ENCODE assay signal across 17 cellular contexts in the genomic region with DNA sequence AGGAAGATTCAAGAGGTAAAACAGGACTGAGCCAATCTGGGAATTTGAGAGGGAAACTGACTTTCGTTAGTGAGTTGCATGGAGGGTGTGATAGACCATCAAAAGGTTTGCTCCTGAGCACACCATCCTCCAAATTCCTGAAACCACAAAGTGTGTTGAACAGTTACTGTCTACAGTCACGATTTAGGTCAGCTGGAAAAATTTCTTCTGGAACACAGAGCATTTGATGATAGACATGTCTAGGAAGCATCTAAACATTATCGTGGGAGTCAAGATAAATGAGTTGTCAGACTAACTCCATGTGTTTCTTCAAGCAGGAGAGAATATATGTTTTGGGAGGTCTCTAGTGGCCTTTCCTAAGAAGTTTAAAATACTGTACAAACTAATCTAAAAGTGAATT.
A peak's percentile ranks its signal among the peaks of the same experiment; 100 is the strongest.
DNase-seq lines count a peak whose midpoint lies in the region; ATAC-seq and TF ChIP-seq lines count a peak whose summit lies in the region.
"Had no signal": no experiment of that assay in that cellular context is flagged by ENCODE, and none has a peak within 500 bp of the region (broad histone marks: within the 10 kb centered on the region; RNA-seq: fewer than 3 reads in every experiment).

No MANE protein-coding gene starts in this region.

- H3K36me3 ChIP-seq in ACC112 (ENCODE audit: insufficient read depth, low read length) (no peaks in the 10 kb centered on the region), mammary epithelial cell (ENCODE audit: insufficient read depth, low read length) (no peaks in the 10 kb centered on the region), neutrophil (no peaks in the 10 kb centered on the region)

- no peak for ATAC-seq in GM21576 (IDR thresholded peaks at IDR 0.05; ENCODE audit: unreplicated experiment)
- ATAC-seq in stimulated activated naive CD8-positive, alpha-beta T cell treated with anti-CD3 and anti-CD28 coated beads, Interleukin-15, Interleukin-2, amounts not matched to agents 100 U/mL and 50 U/mL, for 24 hours, result no peak

- H3K27me3 ChIP-seq in ACC112 (ENCODE audit: insufficient read depth, low read length) (no peaks in the 10 kb centered on the region), mammary epithelial cell (ENCODE audit: insufficient read depth, low read length) (no peaks in the 10 kb centered on the region), neutrophil (no peaks in the 10 kb centered on the region)

- DNase-seq in M059J (ENCODE audit: low read depth) (peak; percentile 32), mammary epithelial cell (no peak), GDM1 (lab: John Stamatoyannopoulos, UW) (no peak), progenitor cell of endocrine pancreas (ENCODE audit: low spot score, unreplicated experiment) (no peak)
- DNase-seq in stimulated activated naive CD8-positive, alpha-beta T cell treated with anti-CD3 and anti-CD28 coated beads, Interleukin-15, Interleukin-2, amounts not matched to agents 100 U/mL and 50 U/mL, for 24 hours, result no peak
- DNase-seq: C1 segment of cervical spinal cord, H7, MM.1S, NCI-H1092, NCI-H1436 treated with DMSO at 0.1 percent for 48 hours, NCI-H2029, NCI-H526, SIG-M5 had no signal

- H3K4me1 Mint-ChIP-seq in progenitor cell of endocrine pancreas (ENCODE audit: low read depth), result peaks cover 3% of the 10 kb centered on the region

- no peak overlapping the region for H3K4me3 Mint-ChIP-seq in progenitor cell of endocrine pancreas (ENCODE audit: low read depth)

- no peaks in the 10 kb centered on the region for H4K20me1 ChIP-seq in mammary epithelial cell (ENCODE audit: insufficient read depth, low read length)

- TF ChIP-seq CTCF in mammary epithelial cell (conservative IDR thresholded peaks at IDR 0.05 in 1 of 2, IDR thresholded peaks at IDR 0.05 in 1 of 2; ENCODE audit: extremely low read depth in 1 of 2, insufficient read depth in 1 of 2, low read depth in 1 of 2, low read length in 2 of 2) (no peak), neutrophil (IDR thresholded peaks at IDR 0.05) (no peak), progenitor cell of endocrine pancreas (IDR thresholded peaks at IDR 0.05; ENCODE audit: unreplicated experiment) (no peak)

- H3K9me3 ChIP-seq in mammary epithelial cell (replicated peaks; ENCODE audit: insufficient read depth, low read length), result no peaks in the 10 kb centered on the region
- H3K9me3 ChIP-seq in neutrophil, result no peaks in the 10 kb centered on the region

- no peaks in the 10 kb centered on the region for H3K79me2 ChIP-seq in ACC112 (ENCODE audit: control insufficient read depth, insufficient read depth, low read length, unreplicated experiment)
- H3K79me2 ChIP-seq in mammary epithelial cell (ENCODE audit: insufficient read depth, low read length), result no peaks in the 10 kb centered on the region

- intact Hi-C loops in mammary epithelial cell (cut with micrococcal nuclease), result loop anchor here (1.0 to 5.0 kb wide), 2 partner anchors 149 to 172 kb away; no protein-coding TSS in a partner anchor

- H3K9ac ChIP-seq in mammary epithelial cell (ENCODE audit: insufficient read depth, low read length), result no peak overlapping the region

- dilution Hi-C loops in mammary epithelial cell (cut with HindIII; ENCODE audit: low sequenced_read_pairs), result no loop called here

- no peak overlapping the region for H2AFZ ChIP-seq in ACC112 (ENCODE audit: low read length, unreplicated experiment)
- H2AFZ ChIP-seq in mammary epithelial cell (ENCODE audit: low read depth, low read length), result no peak overlapping the region

- H3K4me1 ChIP-seq in ACC112 (ENCODE audit: control insufficient read depth, insufficient read depth, low read length, unreplicated experiment), result peaks cover 64% of the 10 kb centered on the region
- peaks cover 49% of the 10 kb centered on the region for H3K4me1 ChIP-seq in mammary epithelial cell (ENCODE audit: insufficient read depth, low read length)
- peaks cover 19 to 26% of the 10 kb centered on the region in 2 experiments for H3K4me1 ChIP-seq in neutrophil (ENCODE audit: control insufficient read depth in 1 of 2, insufficient read depth in 1 of 2, low read depth in 1 of 2, low read length in 1 of 2)

- H3K27ac ChIP-seq in ACC112 (ENCODE audit: low read depth, low read length) (peak overlapping the region; percentile 98), mammary epithelial cell (ENCODE audit: insufficient read depth, low read depth, low read length) (peak overlapping the region; percentile 49), neutrophil (peak overlapping the region; percentile 39)
- H3K27ac ChIP-seq: HL-60 had no signal

- in situ Hi-C loops in mammary epithelial cell (cut with MboI; ENCODE audit: low sequenced_read_pairs in 2 of 2), result no loop called here

- no TSS peak for BruUV-seq in mammary epithelial cell (replicated peaks; lab: Mats Ljungman, UMichigan)

- 90% methylated on average over 3 of the region's 3 CpGs for WGBS in mammary epithelial cell (ENCODE audit: low coverage, missing lambda C conversion rate)

- no peaks in the 10 kb centered on the region for H3K9me3 Mint-ChIP-seq in progenitor cell of endocrine pancreas (ENCODE audit: low read depth)

- H3K4me3 ChIP-seq in ACC112 (ENCODE audit: low read depth, low read length) (peak overlapping the region; percentile 15; the same call in 1 of the 2 replicates), mammary epithelial cell (replicated peaks in 1 of 3; ENCODE audit: insufficient read depth in 1 of 3, low read depth in 2 of 3, low read length in 3 of 3) (no peak overlapping the region), neutrophil (ENCODE audit: low read depth in 1 of 2, low read length in 1 of 2) (no peak overlapping the region)

- CTCF ChIA-PET in mammary epithelial cell (lab: Charles Lee; ENCODE audit: low non-redundant PET), result no interaction called here

- peaks cover 15% of the 10 kb centered on the region for H3K27me3 Mint-ChIP-seq in progenitor cell of endocrine pancreas

- no peak overlapping the region for H3K27ac Mint-ChIP-seq in progenitor cell of endocrine pancreas

- no peaks in the 10 kb centered on the region for H3K36me3 Mint-ChIP-seq in progenitor cell of endocrine pancreas (ENCODE audit: insufficient read depth)

- peak overlapping the region; percentile 30 for H3K4me2 ChIP-seq in mammary epithelial cell (ENCODE audit: insufficient read depth, low read depth, low read length)

Comparison
In these comparisons a context has a peak if more than half of its experiments do, and no peak if none do; other contexts are left out.
1. H3K27ac ChIP-seq: peak in every context shown above with its lines; median percentile 98 in ACC112; 49 in mammary epithelial cell; 39 in neutrophil.